In the genomic region with DNA sequence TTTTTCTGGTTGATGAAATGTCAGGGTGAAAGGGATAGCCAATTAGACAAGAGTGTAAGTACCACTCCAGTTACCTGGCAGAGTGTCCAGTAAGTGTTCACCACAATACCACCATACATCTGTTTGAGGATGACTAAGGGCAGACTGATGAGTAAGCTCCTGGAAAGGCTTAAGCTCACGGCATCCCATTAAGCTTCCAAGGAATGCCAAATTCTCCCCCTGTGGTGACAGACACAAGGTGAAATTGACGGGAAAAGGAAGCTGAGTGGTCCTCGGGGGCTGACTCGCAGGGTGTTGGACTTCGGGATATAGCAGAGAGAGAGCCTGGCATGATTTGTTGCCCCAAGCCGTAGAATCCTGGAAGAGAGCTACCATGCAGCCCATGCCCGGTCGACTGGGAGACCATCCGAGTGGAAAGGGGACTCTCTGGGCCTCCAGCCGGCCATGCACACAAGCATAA, we compare ENCODE assay signal across 13 cellular contexts. TPM values are rescaled to one million over a fixed set of nuclear protein-coding genes. Genes with fewer than 3 reads are reported as not detected.
A peak's percentile ranks its signal among the peaks of the same experiment; 100 is the strongest.
DNase-seq lines count a peak whose midpoint lies in the region; FAIRE-seq and TF ChIP-seq lines count a peak whose summit lies in the region.
"Had no signal": no experiment of that assay in that cellular context is flagged by ENCODE, and none has a peak within 500 bp of the region (broad histone marks: within the 10 kb centered on the region; RNA-seq: fewer than 3 reads in every experiment).

No MANE protein-coding gene starts in this region.

- DNase-seq in AG04450 (ENCODE audit: low read depth, low spot score) (peak; percentile 86), HTR-8/SVneo (ENCODE audit: insufficient read length, low spot score) (peak; percentile 59), SW 1271 (lab: John Stamatoyannopoulos, UW) (peak; percentile 85 to 91), hepatic stellate cell (ENCODE audit: low spot score) (peak; percentile 55), T-helper 9 cell (no peak), GM10266 (ENCODE audit: extremely low spot score) (no peak), uterus (no peak), CD1c-positive myeloid dendritic cell (ENCODE audit: extremely low spot score) (no peak)
- DNase-seq: effector CD4-positive, alpha-beta T cell; stimulated activated CD4-positive, alpha-beta T cell treated with anti-CD3 and anti-CD28 coated beads, Interleukin-15, amount 100 ng/mL, for 24 hours; T-helper 1 cell had no signal

- POLR2A ChIA-PET in AG04450 (lab: Yijun Ruan, JAX) = interaction anchor here (0.5 to 1.7 kb wide), 7 partner anchors 10 to 244 kb away, joined by 3 to 9 read pairs (median 5); a partner anchor contains a TSS

- H3K27me3 ChIP-seq in AG04450 (ENCODE audit: control insufficient read depth, insufficient read depth, low read length) (no peaks in the 10 kb centered on the region), uterus (no peaks in the 10 kb centered on the region)

- TF ChIP-seq POLR2A in uterus (IDR thresholded peaks at IDR 0.05) = no peak

- intact Hi-C loops in uterus (cut with DNase I; ENCODE audit: low total_unique reads) = no loop called here

- FAIRE-seq in HTR-8/SVneo (lab: Jason Lieb, UNC) = peak; percentile 92

- no peaks in the 10 kb centered on the region for H3K36me3 ChIP-seq in uterus
- H3K36me3 ChIP-seq: thoracic aorta had no signal

- TF ChIP-seq CTCF in AG04450 (IDR thresholded peaks at IDR 0.05; ENCODE audit: low read depth, low read length) (no peak), GM10266 (IDR thresholded peaks at IDR 0.05; ENCODE audit: control insufficient read depth, insufficient read depth, low read depth, missing control alignments) (no peak), uterus (IDR thresholded peaks at IDR 0.05) (no peak)

- no peaks in the 10 kb centered on the region for H3K4me1 ChIP-seq in uterus

- peak overlapping the region; percentile 71 for H3K27ac ChIP-seq in AG04450 (ENCODE audit: low read depth, low read length)
- no peak overlapping the region for H3K27ac ChIP-seq in uterus
- H3K27ac ChIP-seq: C4-2B, thoracic aorta had no signal

- no peaks in the 10 kb centered on the region for H3K9me3 ChIP-seq in AG04450 (ENCODE audit: control insufficient read depth, insufficient read depth, low read length)
- no peaks in the 10 kb centered on the region for H3K9me3 ChIP-seq in uterus
- H3K9me3 ChIP-seq: thoracic aorta had no signal

- CTCF ChIA-PET in AG04450 (lab: Charles Lee) = interaction anchor here (1.8 kb wide), 1 partner anchor 216 kb away, joined by 4 read pairs; no protein-coding TSS in a partner anchor

- H3K4me3 ChIP-seq in AG04450 (ENCODE audit: low read depth, low read length) = no peak overlapping the region
- no peak overlapping the region for H3K4me3 ChIP-seq in uterus
- H3K4me3 ChIP-seq: thoracic aorta had no signal

RNA-seq across cellular contexts. Expression of a gene that starts 7.6 kb away (rescaled TPM):
- polyA plus RNA-seq in AG04450 (2011; rRNA removed) = 23.7 and 27.6 TPM in 2 replicates
- polyA minus RNA-seq in AG04450 (2011; rRNA and poly(A)+ RNA removed) = 5.7 and 6.9 TPM in 2 replicates
- 10 to 100 TPM in 1 of 4 donors, 1 to 10 TPM in 2, not detected in 1; 1.5 to 11.4 (median 7.7) TPM for total RNA-seq in uterus

RNA-seq across cellular contexts. Expression of a gene that starts 13.6 kb away (rescaled TPM):
- 31.6 and 47.3 TPM in 2 replicates for polyA plus RNA-seq in AG04450 (2011; rRNA removed)
- polyA minus RNA-seq in AG04450 (2011; rRNA and poly(A)+ RNA removed) = 10.2 and 11.5 TPM in 2 replicates
- 100 to 1,000 TPM in 1 of 4 donors, 10 to 100 TPM in 3; 41.7 to 104 (median 54.8) TPM for total RNA-seq in uterus

RNA-seq across cellular contexts. Expression of a gene that starts 40.1 kb away (rescaled TPM):
- 40.4 and 56.4 TPM in 2 replicates for polyA plus RNA-seq in AG04450 (2011; rRNA removed)
- 40.6 and 59.1 TPM in 2 replicates for polyA minus RNA-seq in AG04450 (2011; rRNA and poly(A)+ RNA removed)
- 100 to 1,000 TPM in 3 of 4 donors, 10 to 100 TPM in 1; 69.7 to 261 (median 136) TPM for total RNA-seq in uterus

Comparison
In these comparisons a context has a peak if more than half of its experiments do, and no peak if none do; other contexts are left out.
1. DNase-seq: peak in AG04450 (single experiment), HTR-8/SVneo (single experiment), SW 1271 (2 of 2) and hepatic stellate cell (single experiment); none in T-helper 9 cell (single experiment), GM10266 (single experiment), uterus (0 of 2) and CD1c-positive myeloid dendritic cell (single experiment).